8 cellular contexts compared by ENCODE assay signal in the genomic region with DNA sequence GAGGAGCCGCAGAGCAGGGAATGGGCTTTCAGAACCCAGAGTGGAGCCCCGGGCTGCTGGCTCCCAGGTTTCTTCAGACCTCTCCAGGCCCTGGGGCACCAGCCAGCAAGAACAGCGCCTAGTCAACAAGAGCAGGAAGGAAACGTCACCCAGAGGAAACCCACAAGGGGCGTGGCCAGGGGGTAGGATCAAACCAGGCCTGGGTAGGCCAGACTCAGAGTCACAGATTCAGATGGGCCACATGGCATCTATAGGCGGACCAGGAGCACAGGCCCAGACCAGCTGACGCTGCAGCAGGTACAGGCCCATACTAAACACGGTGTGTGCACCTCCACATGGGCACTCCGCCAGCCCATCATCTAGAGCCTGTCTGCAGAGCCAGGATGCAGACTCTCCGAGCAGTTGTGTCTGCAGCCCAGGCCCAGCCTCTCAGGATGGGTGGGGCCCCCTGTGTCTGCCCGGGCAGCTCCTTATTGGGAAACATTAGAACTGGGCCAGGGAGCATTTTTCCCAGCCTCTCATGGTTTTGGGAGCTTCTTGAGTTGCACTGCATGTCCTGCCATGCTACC. TPM values are rescaled to one million over a fixed set of nuclear protein-coding genes. Genes with fewer than 3 reads are reported as not detected.
DNase-seq lines count a peak whose midpoint lies in the region; ATAC-seq, FAIRE-seq and TF ChIP-seq lines count a peak whose summit lies in the region.

TSS of gene NLRP1 (minus strand) at position 127 of the 569 bp plus-strand sequence. CDS start 552 bp downstream, outside the sequence.

- no peak within 1 kb of the TSS for H3K27ac ChIP-seq in endodermal cell (ENCODE audit: low read depth, low read length)
- peak within 1 kb of the TSS; percentile 71 to 83 for H3K27ac ChIP-seq in mucosa of rectum (ENCODE audit: low read depth in 2 of 2, low read length in 2 of 2)

- H3K27me3 ChIP-seq in endodermal cell (ENCODE audit: control insufficient read depth, insufficient read depth, low read length, poor library complexity, severe bottlenecking) (no peaks in the 10 kb centered on the region), mucosa of rectum (ENCODE audit: control insufficient read depth in 2 of 2, insufficient read depth in 2 of 2, low read length in 2 of 2) (no peaks in the 10 kb centered on the region)

- ATAC-seq in HG02798 (IDR thresholded peaks at IDR 0.05; ENCODE audit: poor library complexity, unreplicated experiment): peak; percentile 91

- TF ChIP-seq CTCF in endodermal cell (conservative IDR thresholded peaks at IDR 0.05): no peak

- no peaks in the 10 kb centered on the region for H3K27me3 Mint-ChIP-seq in endodermal cell (ENCODE audit: insufficient read depth)

- H3K36me3 Mint-ChIP-seq in endodermal cell (ENCODE audit: low read depth): no peaks in the 10 kb centered on the region

- H3K36me3 ChIP-seq in endodermal cell (ENCODE audit: control insufficient read depth, insufficient read depth, low read length) (no peaks in the 10 kb centered on the region), mucosa of rectum (ENCODE audit: control insufficient read depth in 2 of 2, insufficient read depth in 2 of 2, low read length in 2 of 2) (peaks cover 0 to 2% of the 10 kb centered on the region in 2 donors)

- DNase-seq in GM18507 (ENCODE audit: extremely low spot score, insufficient read length, low read depth) (peak; percentile 85), NCI-H69 (lab: John Stamatoyannopoulos, UW) (peak; percentile 62), endodermal cell (peak; percentile 88), NCI-H526 treated with DMSO at 0.1 percent for 48 hours (lab: John Stamatoyannopoulos, UW) (no peak)
- DNase-seq in stimulated activated CD8-positive, alpha-beta memory T cell treated with anti-CD3 and anti-CD28 coated beads, Interleukin-7, amount 100 ng/mL, for 1 hour (ENCODE audit: low read depth in 2 of 2): peak; percentile 84 to 88

- POLR2A ChIA-PET in activated CD8-positive, alpha-beta memory T cell treated with anti-CD3 and anti-CD28 coated beads for 36 hours (lab: Charles Lee): interaction anchor here (0.5 to 1.4 kb wide), 2 partner anchors 8 to 17 kb away, joined by 3 read pairs; no protein-coding TSS in a partner anchor

- H3K4me1 Mint-ChIP-seq in endodermal cell: no peaks in the 10 kb centered on the region

- CTCF ChIA-PET in activated CD8-positive, alpha-beta memory T cell treated with anti-CD3 and anti-CD28 coated beads for 36 hours (lab: Charles Lee): interaction anchor here (1.7 to 2.1 kb wide), 3 partner anchors 84 to 851 kb away, joined by 4 to 7 read pairs (median 5); a partner anchor contains a TSS

- H3K4me3 ChIP-seq in endodermal cell (ENCODE audit: low read length) (no peak within 1 kb of the TSS), mucosa of rectum (ENCODE audit: low read length in 2 of 2) (peak within 1 kb of the TSS; percentile 63 to 78)

- no peaks in the 10 kb centered on the region for H3K9me3 ChIP-seq in endodermal cell (ENCODE audit: control insufficient read depth, low read length)
- no peaks in the 10 kb centered on the region for H3K9me3 ChIP-seq in mucosa of rectum (ENCODE audit: control insufficient read depth in 2 of 2, low read length in 2 of 2)

- H3K4me1 ChIP-seq in endodermal cell (ENCODE audit: control insufficient read depth, insufficient read depth, low read length) (no peaks in the 10 kb centered on the region), mucosa of rectum (ENCODE audit: control insufficient read depth in 2 of 2, insufficient read depth in 2 of 2, low read length in 2 of 2) (peaks cover 11 to 12% of the 10 kb centered on the region in 2 donors)

- peak within 1 kb of the TSS; percentile 35 for H3K27ac Mint-ChIP-seq in endodermal cell

- H3K9ac ChIP-seq in endodermal cell (ENCODE audit: extremely low read depth, low read length, poor library complexity, severe bottlenecking): no peak within 1 kb of the TSS
- peak within 1 kb of the TSS; percentile 69 to 88 for H3K9ac ChIP-seq in mucosa of rectum (ENCODE audit: low read depth in 1 of 2, low read length in 2 of 2)

- no peaks in the 10 kb centered on the region for H3K9me3 Mint-ChIP-seq in endodermal cell

- H3K4me3 Mint-ChIP-seq in endodermal cell: no peak within 1 kb of the TSS

- 76 to 83% methylated on average over 7 to 11 of the region's 11 CpGs for WGBS in endodermal cell (ENCODE audit: insufficient coverage in 1 of 2, insufficient read length in 1 of 2), 2 experiments

- FAIRE-seq in GM18507 (lab: Jason Lieb, UNC): peak; percentile 98

RNA-seq across cellular contexts. Expression of gene NLRP1, which starts in this region (rescaled TPM):
- 10 to 100 TPM; 19.1 to 21.8 TPM for total RNA-seq in activated CD8-positive, alpha-beta memory T cell treated with anti-CD3 and anti-CD28 coated beads for 36 hours
- 1 to 10 TPM; 3.6 to 5.4 TPM for total RNA-seq in endodermal cell
- polyA plus RNA-seq in endodermal cell (2013, experiment 1 of 2): 141 TPM
- 156 TPM for polyA plus RNA-seq in endodermal cell (2013, experiment 2 of 2)
